In the genomic region with DNA sequence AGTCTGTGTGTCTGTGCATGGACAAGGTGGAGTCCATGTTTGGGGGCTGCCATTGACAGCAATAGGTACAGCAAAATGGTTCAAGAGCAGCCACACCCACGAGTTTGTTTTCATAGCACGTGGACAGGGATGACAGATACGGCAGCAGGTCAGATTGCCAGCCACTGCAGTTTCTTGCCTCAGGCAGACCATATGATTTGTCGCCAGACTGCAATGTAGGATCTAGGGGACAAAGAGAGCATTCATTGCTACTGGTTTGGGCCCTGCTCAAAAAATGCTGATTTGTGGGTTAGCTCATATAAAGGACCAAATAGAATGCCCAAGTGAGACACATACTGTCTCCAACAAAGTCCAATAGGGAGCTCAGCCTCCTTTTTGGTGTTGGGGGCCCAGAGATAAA, we compare ENCODE assay signal across 18 cellular contexts.
DNase-seq lines count a peak whose midpoint lies in the region; ATAC-seq lines count a peak whose summit lies in the region.
"Had no signal": no experiment of that assay in that cellular context is flagged by ENCODE, and none has a peak within 500 bp of the region (broad histone marks: within the 10 kb centered on the region; RNA-seq: fewer than 3 reads in every experiment).

No MANE protein-coding gene starts in this region.

- H3K4me1 Mint-ChIP-seq in activated CD8-positive, alpha-beta memory T cell treated with anti-CD3 and anti-CD28 coated beads, Interleukin-2, amount 10 ng/mL, durations not matched to agents 7 days and 5 days = no peaks in the 10 kb centered on the region

- ATAC-seq in activated CD8-positive, alpha-beta memory T cell treated with anti-CD3 and anti-CD28 coated beads, Interleukin-2, amount 10 ng/mL, durations not matched to agents 7 days and 5 days = no peak

- CTCF ChIA-PET in activated CD8-positive, alpha-beta memory T cell treated with anti-CD3 and anti-CD28 coated beads, Interleukin-2, amount 10 ng/mL, durations not matched to agents 7 days and 5 days (lab: Charles Lee) = no interaction called here

- in situ Hi-C loops in SK-MEL-5 (cut with HindIII; ENCODE audit: low pct_unique_long_range_greater_than_20kb, low sequenced_read_pairs) = no loop called here

- peaks cover 24% of the 10 kb centered on the region for H3K27me3 Mint-ChIP-seq in activated CD8-positive, alpha-beta memory T cell treated with anti-CD3 and anti-CD28 coated beads, Interleukin-2, amount 10 ng/mL, durations not matched to agents 7 days and 5 days
- H3K27me3 Mint-ChIP-seq: IgD-negative memory B cell had no signal

- no peak overlapping the region for H3K4me3 Mint-ChIP-seq in activated CD8-positive, alpha-beta memory T cell treated with anti-CD3 and anti-CD28 coated beads, Interleukin-2, amount 10 ng/mL, durations not matched to agents 7 days and 5 days
- H3K4me3 Mint-ChIP-seq: CD14-positive monocyte, IgD-negative memory B cell had no signal

- H3K36me3 Mint-ChIP-seq in activated CD8-positive, alpha-beta memory T cell treated with anti-CD3 and anti-CD28 coated beads, Interleukin-2, amount 10 ng/mL, durations not matched to agents 7 days and 5 days = no peaks in the 10 kb centered on the region
- H3K36me3 Mint-ChIP-seq: CD14-positive monocyte, IgD-negative memory B cell had no signal

- peak; percentile 24 for DNase-seq in Ammon's horn (ENCODE audit: low spot score)
- DNase-seq in H4 (ENCODE audit: low spot score) = peak; percentile 5
- peak; percentile 95 for DNase-seq in SK-MEL-5 (ENCODE audit: low read depth, low spot score)
- DNase-seq in globus pallidus (ENCODE audit: low spot score) = peak; percentile 43
- no peak for DNase-seq in SKM-1 (lab: John Stamatoyannopoulos, UW; ENCODE audit: unreplicated experiment)
- DNase-seq in HuH-7 (ENCODE audit: low spot score) = no peak
- DNase-seq in activated CD8-positive, alpha-beta memory T cell treated with anti-CD3 and anti-CD28 coated beads, Interleukin-2, amount 10 ng/mL, durations not matched to agents 7 days and 5 days = no peak
- no peak for DNase-seq in AG08396 (ENCODE audit: low spot score)
- DNase-seq: COR-L47, DMS153, MV-4-11, NCI-H1417 treated with DMSO at 0.1 percent for 48 hours, NCI-H1930, NCI-H2171, NCI-H446 treated with DMSO at 0.1 percent for 48 hours, NCI-H774 had no signal

- no peaks in the 10 kb centered on the region for H3K9me3 Mint-ChIP-seq in activated CD8-positive, alpha-beta memory T cell treated with anti-CD3 and anti-CD28 coated beads, Interleukin-2, amount 10 ng/mL, durations not matched to agents 7 days and 5 days (ENCODE audit: low read depth)
- H3K9me3 Mint-ChIP-seq: CD14-positive monocyte had no signal

- H3K27ac Mint-ChIP-seq in activated CD8-positive, alpha-beta memory T cell treated with anti-CD3 and anti-CD28 coated beads, Interleukin-2, amount 10 ng/mL, durations not matched to agents 7 days and 5 days = no peak overlapping the region
- H3K27ac Mint-ChIP-seq: CD14-positive monocyte, IgD-negative memory B cell had no signal

Comparison
In these comparisons a context has a peak if more than half of its experiments do, and no peak if none do; other contexts are left out.
1. DNase-seq: peak in Ammon's horn (single experiment), H4 (single experiment), SK-MEL-5 (single experiment) and globus pallidus (single experiment); none in SKM-1 (single experiment), HuH-7 (single experiment), activated CD8-positive, alpha-beta memory T cell treated with anti-CD3 and anti-CD28 coated beads, Interleukin-2, amount 10 ng/mL, durations not matched to agents 7 days and 5 days (single experiment) and AG08396 (single experiment).